20 cellular contexts compared by ENCODE assay signal in the genomic region with DNA sequence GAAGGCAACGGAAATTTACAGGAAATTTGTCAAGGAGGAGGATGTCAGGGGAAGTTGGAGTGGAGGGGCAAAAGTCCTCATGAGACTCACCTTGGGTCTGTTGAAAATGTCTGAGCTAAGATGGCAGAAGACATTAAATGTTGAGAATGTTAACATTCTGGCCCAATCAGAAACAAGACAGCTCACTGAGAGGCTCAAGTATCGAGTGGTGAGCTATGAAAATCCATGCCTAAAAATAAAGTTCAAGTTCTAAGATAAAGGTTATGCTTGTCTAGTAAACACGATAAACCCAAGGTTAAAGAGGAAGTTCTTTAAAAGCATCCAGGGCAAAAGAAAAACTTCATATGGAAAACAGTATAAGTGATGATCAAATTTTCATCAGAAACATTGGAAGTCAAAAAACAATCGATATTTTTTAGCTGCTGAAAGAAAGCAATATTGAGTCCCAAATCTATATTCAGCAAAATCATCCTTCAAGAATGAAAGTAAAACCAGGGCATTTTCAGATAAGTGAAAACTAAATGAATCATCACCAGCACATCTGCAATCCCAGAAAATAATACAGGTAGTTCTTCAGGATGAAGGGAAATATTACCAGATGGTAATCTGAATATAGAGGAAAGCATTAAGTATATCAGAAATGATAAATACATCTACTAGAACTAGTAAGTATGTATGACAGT.
DNase-seq lines count a peak whose midpoint lies in the region; ATAC-seq and TF ChIP-seq lines count a peak whose summit lies in the region.
"Had no signal": no experiment of that assay in that cellular context is flagged by ENCODE, and none has a peak within 500 bp of the region (broad histone marks: within the 10 kb centered on the region; RNA-seq: fewer than 3 reads in every experiment).

No MANE protein-coding gene starts in this region.

- H3K27me3 Mint-ChIP-seq in stimulated activated naive CD8-positive, alpha-beta T cell treated with anti-CD3 and anti-CD28 coated beads, Interleukin-15, amount 100 ng/mL, for 72 hours, result no peaks in the 10 kb centered on the region
- H3K27me3 Mint-ChIP-seq: CD8-positive, alpha-beta memory T cell had no signal

- H3K9me3 Mint-ChIP-seq in stimulated activated naive CD8-positive, alpha-beta T cell treated with anti-CD3 and anti-CD28 coated beads, Interleukin-15, amount 100 ng/mL, for 72 hours, result peaks cover 5 to 13% of the 10 kb centered on the region in 2 donors

- H3K27me3 ChIP-seq in SU-DHL-6 (ENCODE audit: low read length), result no peaks in the 10 kb centered on the region
- H3K27me3 ChIP-seq: BLaER1 treated with 17β-estradiol and CSF1 and Interleukin-3, amounts not matched to agents 10 nM and 100 nM; SJCRH30 had no signal

- H3K4me1 Mint-ChIP-seq in stimulated activated naive CD8-positive, alpha-beta T cell treated with anti-CD3 and anti-CD28 coated beads, Interleukin-15, amount 100 ng/mL, for 72 hours, result no peaks in the 10 kb centered on the region
- H3K4me1 Mint-ChIP-seq: CD8-positive, alpha-beta memory T cell had no signal

- H3K27ac ChIP-seq in SU-DHL-6 (ENCODE audit: low read depth, low read length), result no peak overlapping the region
- H3K27ac ChIP-seq: BLaER1 treated with 17β-estradiol and CSF1 and Interleukin-3, amounts not matched to agents 10 nM and 100 nM; SJCRH30 had no signal

- ATAC-seq in GM18498 (IDR thresholded peaks at IDR 0.05; ENCODE audit: unreplicated experiment) (peak; percentile 62), GM18868 (IDR thresholded peaks at IDR 0.05; ENCODE audit: unreplicated experiment) (peak; percentile 38), HG03442 (IDR thresholded peaks at IDR 0.05; ENCODE audit: unreplicated experiment) (peak; percentile 40), GM21717 (IDR thresholded peaks at IDR 0.05; ENCODE audit: unreplicated experiment) (no peak), GM19452 (IDR thresholded peaks at IDR 0.05; ENCODE audit: unreplicated experiment) (no peak)
- ATAC-seq in stimulated activated naive CD8-positive, alpha-beta T cell treated with anti-CD3 and anti-CD28 coated beads, Interleukin-15, amount 100 ng/mL, for 72 hours, result no peak
- ATAC-seq: Panc1 had no signal

- no peak overlapping the region for H3K9ac ChIP-seq in SU-DHL-6 (ENCODE audit: low read length)
- H3K9ac ChIP-seq: BLaER1 treated with 17β-estradiol and CSF1 and Interleukin-3, amounts not matched to agents 10 nM and 100 nM had no signal

- no peaks in the 10 kb centered on the region for H3K9me3 ChIP-seq in SU-DHL-6 (ENCODE audit: insufficient read depth, low read length)
- H3K9me3 ChIP-seq: BLaER1 treated with 17β-estradiol and CSF1 and Interleukin-3, amounts not matched to agents 10 nM and 100 nM; SJCRH30 had no signal

- H2AFZ ChIP-seq in SU-DHL-6 (ENCODE audit: low read depth, low read length, severe bottlenecking), result peak overlapping the region; percentile 72

- no peaks in the 10 kb centered on the region for H3K79me2 ChIP-seq in SU-DHL-6 (ENCODE audit: insufficient read depth, low read length)

- no peak for DNase-seq in stimulated activated naive CD8-positive, alpha-beta T cell treated with anti-CD3 and anti-CD28 coated beads, Interleukin-15, amount 100 ng/mL, for 72 hours
- no peak for DNase-seq in COLO829 (ENCODE audit: low spot score)
- DNase-seq: CD8-positive, alpha-beta memory T cell; Kasumi-1; MV-4-11; NCI-H1694 treated with DMSO at 0.1 percent for 48 hours; NCI-H510A treated with DMSO at 0.1 percent for 48 hours; NCI-H82; SJCRH30; SW 1271; T-helper 2 cell had no signal

- peak overlapping the region; percentile 27 for H3K4me2 ChIP-seq in SU-DHL-6 (ENCODE audit: low read depth, low read length, poor library complexity, severe bottlenecking)
- H3K4me2 ChIP-seq: BLaER1 treated with 17β-estradiol and CSF1 and Interleukin-3, amounts not matched to agents 10 nM and 100 nM had no signal

- no peaks in the 10 kb centered on the region for H4K20me1 ChIP-seq in SU-DHL-6 (ENCODE audit: low read depth, low read length)
- H4K20me1 ChIP-seq: BLaER1 treated with 17β-estradiol and CSF1 and Interleukin-3, amounts not matched to agents 10 nM and 100 nM had no signal

- no peaks in the 10 kb centered on the region for H3K9me2 ChIP-seq in SU-DHL-6 (replicated peaks; ENCODE audit: insufficient read depth, low read length)

- H3K4me3 Mint-ChIP-seq in stimulated activated naive CD8-positive, alpha-beta T cell treated with anti-CD3 and anti-CD28 coated beads, Interleukin-15, amount 100 ng/mL, for 72 hours, result no peak overlapping the region
- H3K4me3 Mint-ChIP-seq: CD8-positive, alpha-beta memory T cell; IgD-negative memory B cell had no signal

- no peak for TF ChIP-seq CTCF in SU-DHL-6 (IDR thresholded peaks at IDR 0.05; ENCODE audit: insufficient read depth, low read length, poor library complexity, severe bottlenecking)

- no peaks in the 10 kb centered on the region for H3K36me3 ChIP-seq in SU-DHL-6 (ENCODE audit: low read length)
- H3K36me3 ChIP-seq: BLaER1 treated with 17β-estradiol and CSF1 and Interleukin-3, amounts not matched to agents 10 nM and 100 nM; SJCRH30 had no signal

- H3K27ac Mint-ChIP-seq in stimulated activated naive CD8-positive, alpha-beta T cell treated with anti-CD3 and anti-CD28 coated beads, Interleukin-15, amount 100 ng/mL, for 72 hours, result no peak overlapping the region
- H3K27ac Mint-ChIP-seq: CD8-positive, alpha-beta memory T cell had no signal

- no peaks in the 10 kb centered on the region; the same call in 1 of the 2 replicates for H3F3A ChIP-seq in SU-DHL-6 (ENCODE audit: insufficient read depth)

- no peak overlapping the region for H3K4me3 ChIP-seq in SU-DHL-6 (ENCODE audit: insufficient read depth, low read length, poor library complexity, severe bottlenecking)
- H3K4me3 ChIP-seq: BLaER1 treated with 17β-estradiol and CSF1 and Interleukin-3, amounts not matched to agents 10 nM and 100 nM; SJCRH30 had no signal

Comparison
In these comparisons a context has a peak if more than half of its experiments do, and no peak if none do; other contexts are left out.
1. ATAC-seq: peak in GM18498 (single experiment), GM18868 (single experiment) and HG03442 (single experiment); none in GM21717 (single experiment), stimulated activated naive CD8-positive, alpha-beta T cell treated with anti-CD3 and anti-CD28 coated beads, Interleukin-15, amount 100 ng/mL, for 72 hours (single experiment) and GM19452 (single experiment).